In the genomic region with DNA sequence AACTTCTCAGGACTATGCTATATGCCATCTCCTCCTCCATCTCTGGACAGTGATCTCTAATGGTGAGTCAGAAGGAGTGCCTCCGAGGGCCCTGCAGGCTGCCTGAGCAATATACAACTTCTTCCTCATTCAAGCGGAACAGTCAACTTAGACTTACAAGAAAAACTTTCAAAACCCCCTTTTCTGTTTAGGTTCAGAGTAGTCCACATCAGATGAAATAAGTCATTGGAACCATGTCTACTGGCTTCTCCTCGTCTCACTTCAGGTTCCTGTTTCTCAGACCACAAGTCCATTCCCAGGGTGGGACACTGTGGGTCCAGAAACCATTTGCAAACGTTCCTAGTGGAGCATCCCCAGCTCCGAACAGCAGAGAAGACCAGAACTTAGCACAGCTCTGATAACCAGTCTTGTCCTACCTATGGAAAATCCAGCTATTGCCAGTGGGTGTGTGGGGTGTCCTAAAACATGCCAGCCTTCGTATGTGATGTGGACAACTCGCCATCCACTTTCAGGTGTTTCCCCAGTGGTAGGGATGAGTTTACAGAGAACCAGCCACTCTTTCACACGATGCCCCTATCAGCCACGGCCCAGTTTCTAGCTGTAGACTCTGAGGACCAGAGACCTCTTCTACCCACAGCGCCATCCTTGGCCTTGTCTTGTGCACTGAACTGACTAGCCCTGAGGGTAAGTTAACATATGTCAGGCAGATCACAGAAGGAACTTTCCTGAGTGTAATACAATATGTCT, we compare ENCODE assay signal across 9 cellular contexts. TPM values are rescaled to one million over a fixed set of nuclear protein-coding genes. Genes with fewer than 3 reads are reported as not detected.
DNase-seq lines count a peak whose midpoint lies in the region; ATAC-seq and TF ChIP-seq lines count a peak whose summit lies in the region.
"Had no signal": no experiment of that assay in that cellular context is flagged by ENCODE, and none has a peak within 500 bp of the region (broad histone marks: within the 10 kb centered on the region; RNA-seq: fewer than 3 reads in every experiment).

No MANE protein-coding gene starts in this region.

- H3K9me3 Mint-ChIP-seq in naive thymus-derived CD4-positive, alpha-beta T cell, result peaks cover 0 to 1% (median 0%) of the 10 kb centered on the region in 11 donors
- peaks cover 72% of the 10 kb centered on the region for H3K9me3 Mint-ChIP-seq in endodermal cell

- no peaks in the 10 kb centered on the region for H3K4me1 ChIP-seq in naive thymus-derived CD4-positive, alpha-beta T cell (ENCODE audit: control insufficient read depth in 2 of 2, insufficient read depth in 2 of 2, low read length in 2 of 2)
- H3K4me1 ChIP-seq in endodermal cell (ENCODE audit: control insufficient read depth, insufficient read depth, low read length), result no peaks in the 10 kb centered on the region
- H3K4me1 ChIP-seq: ascending aorta had no signal

- peaks cover 0 to 31% (median 24%) of the 10 kb centered on the region in 7 donors for H3K4me1 Mint-ChIP-seq in naive thymus-derived CD4-positive, alpha-beta T cell
- H3K4me1 Mint-ChIP-seq in endodermal cell, result no peaks in the 10 kb centered on the region

- H3K4me3 Mint-ChIP-seq in naive thymus-derived CD4-positive, alpha-beta T cell, result no peak overlapping the region
- no peak overlapping the region for H3K4me3 Mint-ChIP-seq in endodermal cell

- H3K4me3 ChIP-seq in naive thymus-derived CD4-positive, alpha-beta T cell (ENCODE audit: low read length), result no peak overlapping the region
- no peak overlapping the region for H3K4me3 ChIP-seq in endodermal cell (ENCODE audit: low read length)
- H3K4me3 ChIP-seq: ascending aorta had no signal

- 92 to 100% methylated on average over 2 to 10 of the region's 10 CpGs for WGBS in endodermal cell (ENCODE audit: insufficient coverage in 1 of 2, insufficient read length in 1 of 2), 2 experiments

- ATAC-seq in GM18873 (IDR thresholded peaks at IDR 0.05; ENCODE audit: low FRiP score, unreplicated experiment) (peak; percentile 76), HG02610 (IDR thresholded peaks at IDR 0.05; ENCODE audit: unreplicated experiment) (peak; percentile 86)
- peak; percentile 86 for ATAC-seq in naive thymus-derived CD4-positive, alpha-beta T cell

- no peak for TF ChIP-seq CTCF in endodermal cell (conservative IDR thresholded peaks at IDR 0.05)

- peak; percentile 29 for DNase-seq in M059J (ENCODE audit: low read depth)
- DNase-seq in naive thymus-derived CD4-positive, alpha-beta T cell, result no peak
- DNase-seq in stimulated activated CD4-positive, alpha-beta T cell treated with anti-CD3 and anti-CD28 coated beads, Interleukin-12 subunit alpha, Interleukin-12 subunit beta, amount 100 ng/mL, for 4 hours, result no peak
- DNase-seq in endodermal cell, result no peak
- DNase-seq in epidermal melanocyte (ENCODE audit: insufficient read length, low spot score), result no peak
- DNase-seq: SHP77 treated with DMSO at 0.1 percent for 48 hours had no signal

- peak overlapping the region in 5 of 9 donors; percentile 3 to 67 (median 18) for H3K27ac Mint-ChIP-seq in naive thymus-derived CD4-positive, alpha-beta T cell
- H3K27ac Mint-ChIP-seq in endodermal cell, result no peak overlapping the region

- H3K36me3 Mint-ChIP-seq in naive thymus-derived CD4-positive, alpha-beta T cell, result peaks cover 3 to 62% (median 24%) of the 10 kb centered on the region in 5 donors
- no peaks in the 10 kb centered on the region for H3K36me3 Mint-ChIP-seq in endodermal cell (ENCODE audit: low read depth)

- H3K27ac ChIP-seq in naive thymus-derived CD4-positive, alpha-beta T cell (ENCODE audit: low read depth, low read length), result no peak overlapping the region
- no peak overlapping the region for H3K27ac ChIP-seq in endodermal cell (ENCODE audit: low read depth, low read length)
- H3K27ac ChIP-seq: ascending aorta had no signal

- H3K36me3 ChIP-seq in naive thymus-derived CD4-positive, alpha-beta T cell (ENCODE audit: control insufficient read depth in 2 of 3, insufficient read depth in 3 of 3, low read length in 3 of 3), result peaks cover 5 to 87% (median 20%) of the 10 kb centered on the region in 3 experiments
- no peaks in the 10 kb centered on the region for H3K36me3 ChIP-seq in endodermal cell (ENCODE audit: control insufficient read depth, insufficient read depth, low read length)
- H3K36me3 ChIP-seq: ascending aorta had no signal

- no peaks in the 10 kb centered on the region for H3K9me3 ChIP-seq in naive thymus-derived CD4-positive, alpha-beta T cell (ENCODE audit: control insufficient read depth in 2 of 3, low read length in 3 of 3)
- H3K9me3 ChIP-seq in endodermal cell (ENCODE audit: control insufficient read depth, low read length), result no peaks in the 10 kb centered on the region
- H3K9me3 ChIP-seq: ascending aorta had no signal

- H3K9ac ChIP-seq in endodermal cell (ENCODE audit: extremely low read depth, low read length, poor library complexity, severe bottlenecking), result no peak overlapping the region

- CTCF ChIA-PET in naive thymus-derived CD4-positive, alpha-beta T cell (lab: Charles Lee), result no interaction called here

- intact Hi-C loops in naive thymus-derived CD4-positive, alpha-beta T cell (cut with micrococcal nuclease), result no loop called here

- POLR2A ChIA-PET in naive thymus-derived CD4-positive, alpha-beta T cell (lab: Charles Lee), result interaction anchor here (0.6 kb wide), 1 partner anchor 214 kb away, joined by 6 read pairs; a partner anchor contains a TSS

- H3K27me3 Mint-ChIP-seq in naive thymus-derived CD4-positive, alpha-beta T cell, result no peaks in the 10 kb centered on the region
- no peaks in the 10 kb centered on the region for H3K27me3 Mint-ChIP-seq in endodermal cell (ENCODE audit: insufficient read depth)

- H3K27me3 ChIP-seq in naive thymus-derived CD4-positive, alpha-beta T cell (ENCODE audit: control insufficient read depth in 2 of 2, insufficient read depth in 2 of 2, low read length in 2 of 2), result no peaks in the 10 kb centered on the region
- H3K27me3 ChIP-seq in endodermal cell (ENCODE audit: control insufficient read depth, insufficient read depth, low read length, poor library complexity, severe bottlenecking), result no peaks in the 10 kb centered on the region
- H3K27me3 ChIP-seq: ascending aorta had no signal

RNA-seq across cellular contexts. Expression of a gene that starts 32.7 kb away (rescaled TPM):
- total RNA-seq in M059J (2014; rRNA removed; shearing (Covaris generic)), result 9.0 and 15.7 TPM in 2 replicates
- 10 to 100 TPM in 4 of 5 experiments, 1 to 10 TPM in 1; 9.9 to 16.4 (median 14.0) TPM for total RNA-seq in naive thymus-derived CD4-positive, alpha-beta T cell
- polyA plus RNA-seq in naive thymus-derived CD4-positive, alpha-beta T cell, result 1 to 10 TPM; 5.2 to 8.1 TPM
- 10 to 100 TPM; 14.3 to 15.8 TPM for total RNA-seq in endodermal cell
- polyA plus RNA-seq in endodermal cell (2013, experiment 1 of 2), result 14.2 TPM
- 14.3 TPM for polyA plus RNA-seq in endodermal cell (2013, experiment 2 of 2)

RNA-seq across cellular contexts. Expression of a gene that starts 54.1 kb away (rescaled TPM):
- 23.7 and 25.4 TPM in 2 replicates for total RNA-seq in M059J (2014; rRNA removed; shearing (Covaris generic))
- total RNA-seq in naive thymus-derived CD4-positive, alpha-beta T cell, result 100 to 1,000 TPM; 151 to 315 (median 221) TPM
- polyA plus RNA-seq in naive thymus-derived CD4-positive, alpha-beta T cell, result 100 to 1,000 TPM; 197 to 296 TPM
- 10 to 100 TPM; 11.5 to 18.7 TPM for total RNA-seq in endodermal cell
- polyA plus RNA-seq in endodermal cell (2013, experiment 1 of 2), result 46.6 TPM
- 40.6 TPM for polyA plus RNA-seq in endodermal cell (2013, experiment 2 of 2)
